20 cellular contexts compared by ENCODE assay signal in genomic region chr15:61752001-61752400, GRCh38.
A peak's percentile ranks its signal among the peaks of the same experiment; 100 is the strongest.
DNase-seq lines count a peak whose midpoint lies in the region; ATAC-seq, FAIRE-seq and TF ChIP-seq lines count a peak whose summit lies in the region.
"Had no signal": no experiment of that assay in that cellular context is flagged by ENCODE, and none has a peak within 500 bp of the region (broad histone marks: within the 10 kb centered on the region; RNA-seq: fewer than 3 reads in every experiment).

No MANE protein-coding gene starts in this region.

- 3% methylated on average over 5 of the region's 5 CpGs for WGBS in K562 (ENCODE audit: insufficient coverage, low coverage, missing lambda C conversion rate)

- H3K36me3 ChIP-seq in K562 (ENCODE audit: control insufficient read depth, insufficient read depth, low read length), result no peaks in the 10 kb centered on the region
- H3K36me3 ChIP-seq: SJCRH30 had no signal

- H3K27ac ChIP-seq in C4-2B (peak overlapping the region; percentile 79), K562 (ENCODE audit: extremely low read depth, low read depth, low read length) (no peak overlapping the region)
- H3K27ac ChIP-seq: PC-9, RWPE1 had no signal

- H3K27me3 ChIP-seq in K562 (ENCODE audit: control insufficient read depth in 2 of 2, insufficient read depth in 2 of 2, low read length in 2 of 2), result peaks cover 6 to 8% of the 10 kb centered on the region in 2 experiments; a peak in 4 of 5 replicates
- H3K27me3 ChIP-seq: SJCRH30 had no signal

- TF ChIP-seq EP300 in K562 (IDR thresholded peaks at IDR 0.05; ENCODE audit: low read length), result no peak

- TF ChIP-seq CTCF in C4-2B (conservative IDR thresholded peaks at IDR 0.05) (no peak), K562 (IDR thresholded peaks at IDR 0.05 in 2 of 3, conservative IDR thresholded peaks at IDR 0.05 in 1 of 3; ENCODE audit: insufficient read depth in 2 of 3, low read depth in 1 of 3, low read length in 3 of 3) (no peak)

- BruUV-seq in K562 (replicated peaks; lab: Mats Ljungman, UMichigan), result no TSS peak

- no peak for ATAC-seq in K562
- ATAC-seq in sciatic nerve, result no peak

- no peaks in the 10 kb centered on the region; the same call in 1 of the 2 replicates for H4K20me1 ChIP-seq in K562 (replicated peaks; ENCODE audit: control insufficient read depth, insufficient read depth, low read length)

- intact Hi-C loops in K562 (cut with micrococcal nuclease) (no loop called here), sciatic nerve (cut with DNase I) (no loop called here)

- no peaks in the 10 kb centered on the region for H3K79me2 ChIP-seq in K562 (ENCODE audit: control insufficient read depth, insufficient read depth, low read length)

- no peak overlapping the region for H3K9ac ChIP-seq in K562 (ENCODE audit: insufficient read depth in 1 of 2, low read depth in 2 of 2, low read length in 2 of 2)

- POLR2A ChIA-PET in K562 (lab: Yijun Ruan, JAX), result no interaction called here

- TF ChIP-seq RAD21 in K562 (CRISPR knock-in tag; conservative IDR thresholded peaks at IDR 0.05 in 1 of 2, IDR thresholded peaks at IDR 0.05 in 1 of 2), result no peak

- peak; percentile 8 for DNase-seq in Jurkat, Clone E6-1 (ENCODE audit: low read depth, low spot score)
- DNase-seq in K562 (ENCODE audit: extremely low read depth in 1 of 4, low spot score in 3 of 4), result no peak
- peak; percentile 34 for DNase-seq in iPS-NIHi7 (ENCODE audit: extremely low spot score)
- no peak for DNase-seq in iPS-NIHi11 (ENCODE audit: low spot score)
- DNase-seq in DMS114 treated with DMSO at 0.1 percent for 48 hours (lab: John Stamatoyannopoulos, UW; ENCODE audit: unreplicated experiment), result no peak
- DNase-seq in sciatic nerve (ENCODE audit: low spot score), result no peak
- DNase-seq: EL, GF-D8, HCEC 1CT, IMR-90, Kasumi-1, NCI-H1694, NCI-H2081, NCI-H2171, NCI-H524 treated with DMSO at 0.1 percent for 48 hours, PC-9 had no signal

- H2AFZ ChIP-seq in K562 (ENCODE audit: low read depth, low read length), result no peak overlapping the region
- H2AFZ ChIP-seq: PC-9 had no signal

- CTCF ChIA-PET in K562 (lab: Yijun Ruan, JAX; ENCODE audit: low intra/inter-chr PET ratio), result no interaction called here

- no peak overlapping the region for H3K4me3 ChIP-seq in Jurkat, Clone E6-1 (ENCODE audit: low read length)
- no peak overlapping the region for H3K4me3 ChIP-seq in K562
- H3K4me3 ChIP-seq: PC-9, SJCRH30 had no signal

- in situ Hi-C loops in K562 (cut with MboI), result no loop called here

- H3K4me1 ChIP-seq in K562 (replicated peaks in 1 of 2; ENCODE audit: control insufficient read depth in 2 of 2, insufficient read depth in 2 of 2, low read length in 2 of 2), result no peaks in the 10 kb centered on the region

- no peak for TF ChIP-seq POLR2A in K562 (conservative IDR thresholded peaks at IDR 0.05)

- no peak for FAIRE-seq in K562 (lab: Jason Lieb, UNC)
- FAIRE-seq: D721Med had no signal

- no peaks in the 10 kb centered on the region for H3K9me1 ChIP-seq in K562 (ENCODE audit: control insufficient read depth, insufficient read depth, low read length)

- H3K9me3 ChIP-seq in K562 (replicated peaks; ENCODE audit: control insufficient read depth, insufficient read depth, low read depth, low read length), result no peaks in the 10 kb centered on the region
- H3K9me3 ChIP-seq: SJCRH30 had no signal

- H3K4me2 ChIP-seq in K562 (ENCODE audit: insufficient read depth, low read length), result no peak overlapping the region

TF ChIP-seq in K562, 482 proteins besides CTCF, POLR2A, EP300 and RAD21:
- TF ChIP-seq SIN3B (IDR thresholded peaks at IDR 0.05; ENCODE audit: low read depth) (no peak), HCFC1 (IDR thresholded peaks at IDR 0.05; ENCODE audit: low read depth, low read length) (peak; percentile 33; the same call in 1 of the 2 replicates), PURB (CRISPR knock-in tag; IDR thresholded peaks at IDR 0.05; ENCODE audit: low read depth) (no peak), THRB (CRISPR knock-in tag; conservative IDR thresholded peaks at IDR 0.05) (no peak), HSF4 (CRISPR knock-in tag; IDR thresholded peaks at IDR 0.05; ENCODE audit: borderline replicate concordance) (no peak), HDAC6 (IDR thresholded peaks at IDR 0.05; ENCODE audit: low read depth, low read length) (no peak), USF2 (CRISPR knock-in tag; IDR thresholded peaks at IDR 0.05) (peak; percentile 52), GATAD2B (IDR thresholded peaks at IDR 0.05; ENCODE audit: borderline replicate concordance) (no peak), STAT5B (CRISPR knock-in tag; IDR thresholded peaks at IDR 0.05) (no peak)

Comparison
In these comparisons a context has a peak if more than half of its experiments do, and no peak if none do; other contexts are left out.
1. DNase-seq: peak in Jurkat, Clone E6-1 (single experiment) and iPS-NIHi7 (single experiment); none in K562 (0 of 4), iPS-NIHi11 (single experiment), DMS114 treated with DMSO at 0.1 percent for 48 hours (single experiment) and sciatic nerve (single experiment).